ENCODE assay signal across 1 cellular context in the genomic region with DNA sequence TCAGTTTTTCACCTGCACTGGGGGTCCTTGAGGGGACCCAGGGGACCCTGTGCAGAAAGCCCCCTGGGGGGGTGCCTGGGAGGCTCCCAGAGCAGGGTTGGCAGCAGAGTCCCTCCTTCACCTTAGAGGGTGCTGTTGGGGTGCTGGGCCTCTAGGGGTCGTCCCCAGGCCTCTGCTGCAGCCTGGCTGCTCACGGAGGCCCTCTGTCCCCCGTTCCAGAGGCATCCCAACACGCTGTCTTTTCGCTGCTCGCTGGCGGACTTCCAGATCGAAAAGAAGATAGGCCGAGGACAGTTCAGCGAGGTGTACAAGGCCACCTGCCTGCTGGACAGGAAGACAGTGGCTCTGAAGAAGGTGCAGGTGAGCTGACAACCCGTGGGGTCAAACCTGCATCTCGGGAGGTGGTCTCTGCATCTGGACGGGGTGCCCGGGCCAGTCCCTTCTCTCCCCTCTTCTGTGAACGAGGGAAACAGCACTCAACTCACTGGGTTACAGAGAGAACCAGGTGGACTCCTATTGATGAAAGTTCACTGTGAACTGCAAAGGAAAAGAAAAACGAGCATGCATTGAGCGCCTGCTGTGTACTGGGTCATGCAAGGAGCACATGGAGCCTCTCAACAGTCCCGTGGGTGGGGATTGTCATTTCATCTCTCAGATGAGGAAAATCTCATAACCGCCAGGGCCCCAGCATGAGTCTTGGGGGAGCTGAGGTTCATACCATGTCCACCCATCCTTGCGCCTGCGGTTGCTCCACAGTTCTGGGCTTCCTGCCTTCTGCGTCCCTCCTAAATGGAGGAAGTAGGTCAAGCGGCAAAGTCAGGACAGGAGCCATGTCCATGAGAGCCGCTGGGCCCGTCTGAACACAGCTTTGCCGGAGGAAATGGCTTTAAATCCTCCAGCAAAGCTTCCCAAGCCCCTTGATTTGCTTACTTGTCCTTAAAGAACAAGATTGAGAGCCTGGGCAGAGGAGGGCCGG.
TF ChIP-seq lines count a peak whose summit lies in the region.

No MANE protein-coding gene starts in this region.

TF ChIP-seq in A549, 52 proteins besides CTCF, POLR2A, EP300 and RAD21:
- TF ChIP-seq HEYL (CRISPR knock-in tag; IDR thresholded peaks at IDR 0.05), result no peak
TF ChIP-seq in A549: peak in this region for 0.
